In genomic region chr9:127503947-127504886, GRCh38 we compare ENCODE assay signal across 1 cellular context.
TF ChIP-seq lines count a peak whose summit lies in the region.

No MANE protein-coding gene starts in this region.

TF ChIP-seq in endothelial cell of umbilical vein, 7 proteins besides CTCF, POLR2A, EP300 and RAD21:
- no peak for TF ChIP-seq JUN (IDR thresholded peaks at IDR 0.05; ENCODE audit: borderline replicate concordance, insufficient read depth, insufficient read length, low read depth)
- no peak for TF ChIP-seq FOS (IDR thresholded peaks at IDR 0.05; ENCODE audit: borderline replicate concordance, insufficient read depth, low read length)
- no peak for TF ChIP-seq EZH2 (IDR thresholded peaks at IDR 0.05; ENCODE audit: borderline replicate concordance, low read depth, low read length, severe bottlenecking)
- TF ChIP-seq POLR2AphosphoS5 (IDR thresholded peaks at IDR 0.05; ENCODE audit: insufficient read depth, low read depth, low read length): no peak
- no peak for TF ChIP-seq MYC (IDR thresholded peaks at IDR 0.05; ENCODE audit: low read depth, low read length)
- no peak for TF ChIP-seq MAX (IDR thresholded peaks at IDR 0.05; ENCODE audit: insufficient read depth, insufficient read length)
- TF ChIP-seq GATA2 (IDR thresholded peaks at IDR 0.05; ENCODE audit: insufficient read depth, insufficient read length, low read depth, low read length): no peak
